10 cellular contexts compared by ENCODE assay signal in the genomic region with DNA sequence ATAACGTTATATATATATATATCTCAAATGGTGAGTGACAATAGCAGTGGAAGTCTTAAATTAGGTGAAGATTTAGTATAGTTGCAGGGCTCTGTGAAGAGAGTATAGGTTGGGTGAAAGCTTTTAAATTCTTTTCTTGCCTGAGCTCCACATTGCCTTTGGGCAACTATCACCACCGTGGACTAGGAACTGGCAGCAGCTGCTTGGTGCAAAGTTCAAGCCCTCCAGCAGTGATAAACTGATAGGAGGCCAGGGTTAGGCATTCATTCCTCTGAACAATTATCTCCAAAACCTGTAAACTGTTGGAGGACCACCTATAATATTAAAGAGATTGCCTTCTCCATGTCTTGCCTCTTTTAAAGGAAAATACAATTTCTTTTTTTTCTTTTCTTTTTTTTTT.
"Had no signal": no experiment of that assay in that cellular context is flagged by ENCODE, and none has a peak within 500 bp of the region (broad histone marks: within the 10 kb centered on the region; RNA-seq: fewer than 3 reads in every experiment).

No MANE protein-coding gene starts in this region.

- H2AFZ ChIP-seq: GM23338 had no signal

- DNase-seq: H9, HCEC 1CT, IMR-90, Kasumi-1, KG1 had no signal

- FAIRE-seq: H1, H54, HTR-8/SVneo, K562 had no signal

- ATAC-seq: GM23338, K562 had no signal

- H3K4me2 ChIP-seq: GM23338 had no signal

- H3K4me3 ChIP-seq: GM23338, K562 had no signal
